33 cellular contexts compared by ENCODE assay signal in genomic region chr7:86559096-86559495, GRCh38.
"Had no signal": no experiment of that assay in that cellular context is flagged by ENCODE, and none has a peak within 500 bp of the region (broad histone marks: within the 10 kb centered on the region; RNA-seq: fewer than 3 reads in every experiment).

No MANE protein-coding gene starts in this region.

- ATAC-seq: activated CD4-positive, CD25-positive, alpha-beta regulatory T cell treated with anti-CD3 and anti-CD28 coated beads, Interleukin-2, amount 50 U/mL, for 24 hours; gastroesophageal sphincter; left lung; lower lobe of right lung; naive thymus-derived CD8-positive, alpha-beta T cell; pancreas; stimulated activated memory B cell treated with anti-CD40 and anti-IgM and Interleukin-4, amounts not matched to agents 10 μg/mL and 1 μg/mL and 100 μg/mL, for 72 hours; stimulated activated naive CD8-positive, alpha-beta T cell treated with anti-CD3 and anti-CD28 coated beads, Interleukin-15, amount 100 ng/mL, for 72 hours had no signal

- DNase-seq: activated CD4-positive, alpha-beta memory T cell treated with anti-CD3 and anti-CD28 coated beads, Interleukin-2, amount 10 ng/mL, durations not matched to agents 7 days and 5 days; activated CD4-positive, alpha-beta T cell treated with anti-CD3 and anti-CD28 coated beads for 48 hours; activated CD8-positive, alpha-beta memory T cell treated with anti-CD3 and anti-CD28 coated beads, Interleukin-2, amount 50 U/mL, for 48 hours; activated gamma-delta T cell; activated naive CD4-positive, alpha-beta T cell treated with anti-CD3 and anti-CD28 coated beads, Interleukin-2, amount 10 ng/mL, durations not matched to agents 7 days and 5 days; activated naive CD8-positive, alpha-beta T cell treated with anti-CD3 and anti-CD28 coated beads, Interleukin-2, amount 10 ng/mL, durations not matched to agents 7 days and 5 days; activated T-cell treated with anti-CD3 and anti-CD28 coated beads, Interleukin-2, amount 50 U/mL, for 24 hours; brain microvascular endothelial cell; head of caudate nucleus; hippocampal formation; immature natural killer cell; kidney; left lung; lower lobe of right lung; mesenchymal stem cell; naive thymus-derived CD8-positive, alpha-beta T cell; nucleus accumbens; pancreas; sigmoid colon; small intestine; stimulated activated CD4-positive, alpha-beta T cell treated with anti-CD3 and anti-CD28 coated beads, Interleukin-1b, Interleukin-23, amount 100 ng/mL, for 48 hours; stimulated activated CD4-positive, alpha-beta T cell treated with anti-CD3 and anti-CD28 coated beads, Interleukin-4, amount 100 ng/mL, for 4 hours; stimulated activated CD8-positive, alpha-beta memory T cell treated with anti-CD3 and anti-CD28 coated beads, Interleukin-4, amount 100 ng/mL, for 48 hours; stimulated activated naive CD8-positive, alpha-beta T cell treated with anti-CD3 and anti-CD28 coated beads, Interleukin-15, amount 100 ng/mL, for 72 hours; substantia nigra; WERI-Rb-1 had no signal

- H3K4me1 ChIP-seq: ascending aorta, gastroesophageal sphincter, left lung, lower lobe of right lung, pancreas, prostate gland, sigmoid colon, vagina had no signal

- H3K36me3 ChIP-seq: ascending aorta, brain microvascular endothelial cell, gastroesophageal sphincter, left lung, lower lobe of right lung, pancreas, prostate gland, sigmoid colon, vagina, WERI-Rb-1 had no signal

- H3K27ac ChIP-seq: ascending aorta, brain microvascular endothelial cell, coronary artery, gastroesophageal sphincter, left lung, lower lobe of right lung, pancreas, prostate gland, sigmoid colon, vagina, WERI-Rb-1 had no signal

- H3K4me3 ChIP-seq: ascending aorta, coronary artery, gastroesophageal sphincter, left lung, lower lobe of right lung, pancreas, prostate gland, sigmoid colon, vagina had no signal

- H3K9me3 ChIP-seq: ascending aorta, gastroesophageal sphincter, left lung, lower lobe of right lung, pancreas, prostate gland, sigmoid colon, vagina had no signal

- H3K27me3 ChIP-seq: ascending aorta, brain microvascular endothelial cell, gastroesophageal sphincter, left lung, pancreas, sigmoid colon, vagina had no signal
